In genomic region chr2:98037206-98037605, GRCh38 we compare ENCODE assay signal across 28 cellular contexts. TPM values are rescaled to one million over a fixed set of nuclear protein-coding genes. Genes with fewer than 3 reads are reported as not detected.
"Had no signal": no experiment of that assay in that cellular context is flagged by ENCODE, and none has a peak within 500 bp of the region (broad histone marks: within the 10 kb centered on the region; RNA-seq: fewer than 3 reads in every experiment).

No MANE protein-coding gene starts in this region.

- H3K27ac ChIP-seq: ascending aorta, cardiac muscle cell, esophagus muscularis mucosa, foreskin keratinocyte, hepatocyte, pancreas, prostate gland, testis had no signal

- DNase-seq: activated CD4-positive, alpha-beta memory T cell treated with anti-CD3 and anti-CD28 coated beads, Interleukin-2, amount 10 ng/mL, durations not matched to agents 7 days and 5 days; activated CD4-positive, alpha-beta T cell treated with anti-CD3 and anti-CD28 coated beads for 1 hour; activated CD4-positive, alpha-beta T cell treated with anti-CD3 and anti-CD28 coated beads, Interleukin-2, amount 10 ng/mL, durations not matched to agents 7 days and 5 days; activated CD8-positive, alpha-beta memory T cell treated with anti-CD3 and anti-CD28 coated beads, Interleukin-2, amount 50 U/mL, for 48 hours; activated gamma-delta T cell; activated naive CD4-positive, alpha-beta T cell treated with anti-CD3 and anti-CD28 coated beads, Interleukin-2, amount 10 ng/mL, durations not matched to agents 7 days and 5 days; activated naive CD8-positive, alpha-beta T cell treated with anti-CD3 and anti-CD28 coated beads, Interleukin-2, amount 10 ng/mL, durations not matched to agents 7 days and 5 days; activated T-cell treated with anti-CD3 and anti-CD28 coated beads, Interleukin-2, amount 50 U/mL, for 24 hours; foreskin keratinocyte; islet precursor cell; midbrain; naive thymus-derived CD4-positive, alpha-beta T cell; stimulated activated CD4-positive, alpha-beta T cell treated with anti-CD3 and anti-CD28 coated beads, Interleukin-2, amount 100 ng/mL, for 48 hours; stimulated activated naive CD8-positive, alpha-beta T cell treated with anti-CD3 and anti-CD28 coated beads, Interleukin-15, Interleukin-2, amounts not matched to agents 100 U/mL and 50 U/mL, for 24 hours; SW 1271; T1000; testis; transverse colon had no signal

- H3K79me2 ChIP-seq: hepatocyte had no signal

- H2AFZ ChIP-seq: hepatocyte had no signal

- H3K4me1 ChIP-seq: foreskin keratinocyte, pancreas, prostate gland had no signal

- H3K27me3 ChIP-seq: ascending aorta, cardiac muscle cell, esophagus muscularis mucosa, hepatocyte, pancreas, testis, transverse colon had no signal

- H3K9me3 ChIP-seq: ascending aorta, esophagus muscularis mucosa, pancreas, prostate gland, testis, transverse colon had no signal

- H3K4me2 ChIP-seq: hepatocyte had no signal

- H3K36me3 ChIP-seq: ascending aorta, cardiac muscle cell, esophagus muscularis mucosa, pancreas, prostate gland, transverse colon had no signal

- H3K4me3 ChIP-seq: ascending aorta, cardiac muscle cell, esophagus muscularis mucosa, hepatocyte, pancreas, prostate gland, testis, transverse colon had no signal

- ATAC-seq: foreskin keratinocyte; naive thymus-derived CD4-positive, alpha-beta T cell; stimulated activated naive CD8-positive, alpha-beta T cell treated with anti-CD3 and anti-CD28 coated beads, Interleukin-15, Interleukin-2, amounts not matched to agents 100 U/mL and 50 U/mL, for 24 hours; WTC11 had no signal

RNA-seq across cellular contexts. Expression of gene VWA3B, which starts 49.8 kb away (rescaled TPM):
- total RNA-seq: activated CD4-positive, alpha-beta memory T cell treated with anti-CD3 and anti-CD28 coated beads, Interleukin-2, amount 10 ng/mL, durations not matched to agents 7 days and 5 days; activated CD4-positive, alpha-beta T cell treated with anti-CD3 and anti-CD28 coated beads, Interleukin-2, amount 10 ng/mL, durations not matched to agents 7 days and 5 days; activated naive CD8-positive, alpha-beta T cell treated with anti-CD3 and anti-CD28 coated beads, Interleukin-2, amount 10 ng/mL, durations not matched to agents 7 days and 5 days; ascending aorta; chondrocyte; esophagus muscularis mucosa; glomerular endothelial cell; hepatocyte; naive thymus-derived CD4-positive, alpha-beta T cell; WTC11 had no signal
- polyA plus RNA-seq: cardiac muscle cell; naive thymus-derived CD4-positive, alpha-beta T cell; neural cell had no signal
